22 cellular contexts compared by ENCODE assay signal in genomic region chr11:13268791-13269190, GRCh38.
"Had no signal": no experiment of that assay in that cellular context is flagged by ENCODE, and none has a peak within 500 bp of the region (broad histone marks: within the 10 kb centered on the region; RNA-seq: fewer than 3 reads in every experiment).

No MANE protein-coding gene starts in this region.

- H3K36me3 ChIP-seq: adrenal gland, ascending aorta, brain microvascular endothelial cell, neutrophil, ovary, prostate gland, upper lobe of right lung had no signal

- H3K4me1 ChIP-seq: adrenal gland, ascending aorta, prostate gland, upper lobe of right lung had no signal

- H3K27me3 ChIP-seq: adrenal gland, ascending aorta, brain microvascular endothelial cell, ovary, upper lobe of right lung had no signal

- FAIRE-seq: colon, TTC549 had no signal

- DNase-seq: activated CD4-positive, alpha-beta T cell treated with anti-CD3 and anti-CD28 coated beads for 1 hour; activated naive CD4-positive, alpha-beta T cell; activated T-cell treated with anti-CD3 and anti-CD28 coated beads, Interleukin-2, amount 50 U/mL, for 1 hour; adrenal gland; brain microvascular endothelial cell; dorsolateral prefrontal cortex; foreskin fibroblast; ovary; stimulated activated CD4-positive, alpha-beta T cell treated with anti-CD3 and anti-CD28 coated beads, Interleukin-2, amount 100 ng/mL, for 48 hours; stimulated activated naive CD4-positive, alpha-beta T cell; T-helper 1 cell; upper lobe of right lung had no signal

- H3K4me3 ChIP-seq: adrenal gland, ascending aorta, dorsolateral prefrontal cortex, lung, ovary, prostate gland, upper lobe of right lung had no signal

- H3K9me3 Mint-ChIP-seq: central memory CD8-positive, alpha-beta T cell; mesothelial cell of epicardium; nephron had no signal

- H3K9me3 ChIP-seq: adrenal gland, ascending aorta, neutrophil, ovary, prostate gland, upper lobe of right lung had no signal

- H3K27ac Mint-ChIP-seq: activated naive CD8-positive, alpha-beta T cell; mesothelial cell of epicardium; nephron had no signal

- H3K27ac ChIP-seq: adrenal gland, brain microvascular endothelial cell, dorsolateral prefrontal cortex, neutrophil, ovary, prostate gland, upper lobe of right lung had no signal

- H3K4me1 Mint-ChIP-seq: central memory CD8-positive, alpha-beta T cell; mesothelial cell of epicardium; nephron had no signal

- H3K36me3 Mint-ChIP-seq: activated naive CD8-positive, alpha-beta T cell; mesothelial cell of epicardium had no signal

- H3K4me3 Mint-ChIP-seq: activated naive CD8-positive, alpha-beta T cell; central memory CD8-positive, alpha-beta T cell; mesothelial cell of epicardium; nephron had no signal
